13 cellular contexts compared by ENCODE assay signal in the genomic region with DNA sequence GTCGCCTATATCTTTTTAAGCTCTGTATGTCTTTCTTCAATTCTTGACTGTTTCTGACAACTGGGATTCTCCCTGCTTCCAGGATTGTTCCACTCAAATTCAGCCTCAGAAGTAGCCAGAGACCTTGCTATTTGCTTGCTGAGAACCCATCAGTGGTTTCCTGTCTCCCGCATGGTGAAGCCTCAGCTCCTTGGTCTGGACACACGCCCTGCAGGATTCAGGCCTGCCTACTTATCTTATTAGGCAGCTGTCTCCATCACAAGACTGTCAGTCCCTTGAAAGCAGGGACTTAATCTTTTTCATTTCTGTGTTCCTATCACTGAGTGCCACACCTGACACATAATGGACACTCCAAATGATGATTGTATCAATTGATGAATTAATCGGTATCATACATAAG.
"Had no signal": no experiment of that assay in that cellular context is flagged by ENCODE, and none has a peak within 500 bp of the region (broad histone marks: within the 10 kb centered on the region; RNA-seq: fewer than 3 reads in every experiment).

No MANE protein-coding gene starts in this region.

- H3K4me1 Mint-ChIP-seq: T-helper 17 cell had no signal

- ATAC-seq: left lobe of liver, T-helper 17 cell had no signal

- H3K4me1 ChIP-seq: parathyroid adenoma, upper lobe of left lung had no signal

- H3K27me3 ChIP-seq: dorsolateral prefrontal cortex, upper lobe of left lung had no signal

- H3K36me3 Mint-ChIP-seq: activated naive CD8-positive, alpha-beta T cell had no signal

- H3K27me3 Mint-ChIP-seq: activated naive CD8-positive, alpha-beta T cell; activated T-cell treated with anti-CD3 and anti-CD28 coated beads, Interleukin-2, amount 50 U/mL, for 24 hours; stimulated activated naive B cell treated with anti-CD40 and anti-IgM and Interleukin-4, amounts not matched to agents 10 μg/mL and 1 μg/mL and 100 μg/mL, for 72 hours had no signal

- H3K4me3 ChIP-seq: dorsolateral prefrontal cortex, upper lobe of left lung had no signal

- H3K27ac Mint-ChIP-seq: activated naive CD8-positive, alpha-beta T cell; activated T-cell treated with anti-CD3 and anti-CD28 coated beads, Interleukin-2, amount 50 U/mL, for 24 hours; T-helper 17 cell had no signal

- H3K9me3 ChIP-seq: upper lobe of left lung had no signal

- DNase-seq: activated CD4-positive, CD25-positive, alpha-beta regulatory T cell; activated effector memory CD4-positive, alpha-beta T cell treated with anti-CD3 and anti-CD28 coated beads, Interleukin-2, amount 50 U/mL, for 16 hours; activated T-cell treated with anti-CD3 and anti-CD28 coated beads, Interleukin-2, amount 50 U/mL, for 24 hours; amygdala; dorsolateral prefrontal cortex; mesendoderm; stimulated activated naive B cell treated with anti-CD40 and anti-IgM and Interleukin-4, amounts not matched to agents 10 μg/mL and 1 μg/mL and 100 μg/mL, for 72 hours; T-helper 17 cell; upper lobe of left lung had no signal

- H3K4me3 Mint-ChIP-seq: activated naive CD8-positive, alpha-beta T cell; activated T-cell treated with anti-CD3 and anti-CD28 coated beads, Interleukin-2, amount 50 U/mL, for 24 hours; neural crest cell; stimulated activated naive B cell treated with anti-CD40 and anti-IgM and Interleukin-4, amounts not matched to agents 10 μg/mL and 1 μg/mL and 100 μg/mL, for 72 hours; T-helper 17 cell had no signal

- H3K36me3 ChIP-seq: upper lobe of left lung had no signal

- H3K27ac ChIP-seq: dorsolateral prefrontal cortex, parathyroid adenoma, upper lobe of left lung had no signal
